Comparison of ENCODE assay signal across 1 cellular context in genomic region chrX:149541521-149542047, GRCh38.
TF ChIP-seq lines count a peak whose summit lies in the region.

No MANE protein-coding gene starts in this region.

TF ChIP-seq in WTC11, 78 proteins besides CTCF, POLR2A, EP300 and RAD21 (continued from another document):
- no peak for TF ChIP-seq ZMAT4 (CRISPR knock-in tag; IDR thresholded peaks at IDR 0.05)
